ENCODE assay signal across 10 cellular contexts in the genomic region with DNA sequence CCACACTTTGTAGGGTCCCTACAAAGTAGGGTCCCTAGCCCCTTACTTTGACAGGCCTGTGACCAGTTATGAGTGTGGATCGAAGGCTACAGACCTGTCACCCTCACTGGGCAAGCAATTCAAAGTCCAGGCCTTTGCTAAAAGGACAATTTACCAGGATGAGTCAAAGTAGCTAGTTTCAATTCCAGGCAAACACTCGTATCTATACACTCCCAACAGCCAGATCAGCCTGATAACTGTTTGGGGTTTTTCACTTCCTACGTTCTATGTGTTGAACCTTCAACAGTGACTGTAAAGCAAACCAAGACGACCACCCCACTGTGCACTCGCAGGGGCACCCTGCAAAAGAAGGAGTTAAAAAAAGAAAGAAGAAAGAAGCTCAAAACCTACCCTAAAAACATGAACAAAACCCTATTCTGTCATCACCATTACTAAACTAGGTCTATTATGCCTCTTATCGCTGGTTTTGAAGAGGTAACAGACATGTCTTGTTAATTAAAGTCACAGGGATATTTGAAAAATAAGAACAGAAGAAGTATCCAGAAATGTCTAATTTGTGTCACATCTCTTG. TPM values are rescaled to one million over a fixed set of nuclear protein-coding genes. Genes with fewer than 3 reads are reported as not detected.
DNase-seq lines count a peak whose midpoint lies in the region; ATAC-seq, FAIRE-seq and TF ChIP-seq lines count a peak whose summit lies in the region.
"Had no signal": no experiment of that assay in that cellular context is flagged by ENCODE, and none has a peak within 500 bp of the region (broad histone marks: within the 10 kb centered on the region; RNA-seq: fewer than 3 reads in every experiment).

No MANE protein-coding gene starts in this region.

- TF ChIP-seq POLR2A in GM12892 (IDR thresholded peaks at IDR 0.05; ENCODE audit: low read depth, low read length) = 0 out of 2 replicates have a peak, but pooled peaks have one; percentile 15
- TF ChIP-seq POLR2A in esophagus squamous epithelium (IDR thresholded peaks at IDR 0.05) = no peak

- no peaks in the 10 kb centered on the region for H3K9me3 ChIP-seq in RWPE2 (ENCODE audit: severe bottlenecking)
- no peaks in the 10 kb centered on the region for H3K9me3 ChIP-seq in esophagus squamous epithelium

- intact Hi-C loops in esophagus squamous epithelium (cut with DNase I) = no loop called here

- H3K36me3 ChIP-seq in RWPE2 (ENCODE audit: low read depth) = peaks cover 8% of the 10 kb centered on the region; the same call in 1 of the 2 replicates
- H3K36me3 ChIP-seq in esophagus squamous epithelium = no peaks in the 10 kb centered on the region

- ATAC-seq in RWPE2 (ENCODE audit: low read depth) = no peak
- peak; percentile 26 for ATAC-seq in stimulated activated naive CD8-positive, alpha-beta T cell treated with anti-CD3 and anti-CD28 coated beads, Interleukin-15, Interleukin-2, amounts not matched to agents 100 U/mL and 50 U/mL, for 24 hours

- no peak for DNase-seq in GM12892 (ENCODE audit: insufficient read length)
- no peak for DNase-seq in RWPE2 (ENCODE audit: low spot score)
- no peak for DNase-seq in esophagus squamous epithelium (lab: John Stamatoyannopoulos, UW)
- peak; percentile 28 for DNase-seq in stimulated activated naive CD8-positive, alpha-beta T cell treated with anti-CD3 and anti-CD28 coated beads, Interleukin-15, Interleukin-2, amounts not matched to agents 100 U/mL and 50 U/mL, for 24 hours
- no peak for DNase-seq in EL
- no peak for DNase-seq in stimulated activated naive CD4-positive, alpha-beta T cell treated with Interleukin-2 at 50 U/mL for 16 hours (lab: John Stamatoyannopoulos, UW)
- DNase-seq in stimulated activated CD4-positive, alpha-beta T cell treated with anti-CD3 and anti-CD28 coated beads, Interleukin-2, amount 100 ng/mL, for 48 hours = no peak
- DNase-seq: activated CD4-positive, alpha-beta T cell treated with anti-CD3 and anti-CD28 coated beads, Interleukin-2, amount 50 U/mL, for 4 hours; NCI-H510A treated with DMSO at 0.1 percent for 48 hours had no signal

- H3K27me3 ChIP-seq in RWPE2 (ENCODE audit: insufficient read depth, poor library complexity, severe bottlenecking) (no peaks in the 10 kb centered on the region), esophagus squamous epithelium (no peaks in the 10 kb centered on the region)

- H3K4me3 ChIP-seq in RWPE2 (ENCODE audit: severe bottlenecking) (no peak overlapping the region), esophagus squamous epithelium (peak overlapping the region in 3 of 4 donors; percentile 67 to 96 (median 83))

- FAIRE-seq in GM12892 (lab: Jason Lieb, UNC) = peak; percentile 89
- FAIRE-seq: H54 had no signal

- H3K27ac ChIP-seq in RWPE2 (ENCODE audit: poor library complexity, severe bottlenecking) = peak overlapping the region; percentile 76
- peak overlapping the region in 3 of 4 donors; percentile 93 to 99 (median 94) for H3K27ac ChIP-seq in esophagus squamous epithelium

- TF ChIP-seq CTCF in RWPE2 (IDR thresholded peaks at IDR 0.05; ENCODE audit: poor library complexity, severe bottlenecking) (no peak), esophagus squamous epithelium (IDR thresholded peaks at IDR 0.05) (no peak)

- WGBS in esophagus squamous epithelium, 2 donors = 63 to 71% methylated on average over 6 of the region's 6 CpGs

- H3K4me1 ChIP-seq in RWPE2 (ENCODE audit: insufficient read depth, poor library complexity, severe bottlenecking) (peaks cover 48% of the 10 kb centered on the region), esophagus squamous epithelium (peaks cover 13 to 80% (median 40%) of the 10 kb centered on the region in 3 donors)

RNA-seq across cellular contexts. Expression of a gene that starts 3.2 kb away (rescaled TPM):
- polyA plus RNA-seq in GM12892 (2012; ENCODE audit: missing spikeins) = 11.2 TPM
- total RNA-seq in esophagus squamous epithelium = 10 to 100 TPM; 16.1 to 30.7 (median 22.9) TPM
